13 cellular contexts compared by ENCODE assay signal in the genomic region with DNA sequence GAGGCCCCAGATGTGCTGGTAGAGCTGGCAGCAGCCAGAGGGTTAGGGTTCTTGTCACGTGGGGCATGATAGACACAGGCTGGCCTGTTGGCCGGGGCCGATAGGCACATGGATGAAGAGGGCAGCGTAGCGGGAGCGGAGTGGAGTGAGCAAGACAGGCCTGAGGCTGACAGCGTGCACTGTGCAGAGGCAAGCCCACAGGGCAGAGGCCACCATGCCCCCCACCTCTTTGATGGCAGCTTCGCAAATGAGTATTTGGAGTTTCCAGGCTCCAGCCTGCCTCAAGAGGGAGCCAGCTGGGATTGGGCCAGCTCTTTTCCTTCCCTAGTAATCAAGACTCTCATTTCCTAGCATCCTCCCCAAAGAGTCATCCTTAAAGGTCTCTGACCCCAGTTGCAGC. TPM values are rescaled to one million over a fixed set of nuclear protein-coding genes. Genes with fewer than 3 reads are reported as not detected.
DNase-seq lines count a peak whose midpoint lies in the region; ATAC-seq and TF ChIP-seq lines count a peak whose summit lies in the region.
"Had no signal": no experiment of that assay in that cellular context is flagged by ENCODE, and none has a peak within 500 bp of the region (broad histone marks: within the 10 kb centered on the region; RNA-seq: fewer than 3 reads in every experiment).

No MANE protein-coding gene starts in this region.

- H3K79me2 ChIP-seq in GM23248 (ENCODE audit: insufficient read depth): no peaks in the 10 kb centered on the region

- H2AFZ ChIP-seq in GM23248: no peak overlapping the region

- peaks cover 9% of the 10 kb centered on the region for H3K4me1 ChIP-seq in GM23248 (ENCODE audit: insufficient read depth)
- H3K4me1 ChIP-seq in psoas muscle: peaks cover 42% of the 10 kb centered on the region

- no peaks in the 10 kb centered on the region for H3K9me3 ChIP-seq in GM23248 (ENCODE audit: low read depth)
- H3K9me3 ChIP-seq in psoas muscle: no peaks in the 10 kb centered on the region
- H3K9me3 ChIP-seq: neutrophil, upper lobe of left lung had no signal

- 84 to 87% methylated on average over 7 to 8 of the region's 8 CpGs for WGBS in GM23248 (ENCODE audit: low coverage in 1 of 2, low lambda C conversion rate in 2 of 2, missing lambda C conversion rate in 2 of 2), 2 experiments
- 40 to 50% (median 46%) methylated on average over 7 to 8 of the region's 8 CpGs for WGBS in psoas muscle, 3 donors

- intact Hi-C loops in psoas muscle (cut with DNase I): loop anchor here in 1 of 2 donors (5.0 to 10.0 kb wide), 2 partner anchors 166 to 254 kb away; no protein-coding TSS in a partner anchor

- H3K9me2 ChIP-seq in GM23248 (ENCODE audit: insufficient read depth): no peaks in the 10 kb centered on the region

- H3F3A ChIP-seq in GM23248 (ENCODE audit: insufficient read depth): peaks cover 4% of the 10 kb centered on the region; the same call in 1 of the 2 replicates

- no peak overlapping the region for H3K4me2 ChIP-seq in GM23248 (ENCODE audit: unreplicated experiment)

- 0 out of 2 replicates have a peak, but pooled peaks have one; percentile 16 for TF ChIP-seq CTCF in WI38 (IDR thresholded peaks at IDR 0.05; ENCODE audit: low read depth, low read length)
- peak; percentile 22 for TF ChIP-seq CTCF in foreskin fibroblast (IDR thresholded peaks at IDR 0.05; ENCODE audit: low read depth, low read length)
- no peak for TF ChIP-seq CTCF in psoas muscle (IDR thresholded peaks at IDR 0.05)

- no peaks in the 10 kb centered on the region for H4K20me1 ChIP-seq in GM23248 (ENCODE audit: insufficient read depth)

- H3K27me3 ChIP-seq in GM23248 (replicated peaks; ENCODE audit: insufficient read depth) (no peaks in the 10 kb centered on the region), psoas muscle (ENCODE audit: insufficient read depth in 3 of 3, low read length in 2 of 3) (no peaks in the 10 kb centered on the region)
- H3K27me3 ChIP-seq: neutrophil, upper lobe of left lung had no signal

- ATAC-seq in psoas muscle (peak in 3 of 4 donors; percentile 20 to 46 (median 37)), HG02938 (IDR thresholded peaks at IDR 0.05; ENCODE audit: unreplicated experiment) (no peak)

- H3K27ac ChIP-seq in GM23248: no peak overlapping the region
- H3K27ac ChIP-seq in psoas muscle: peak overlapping the region; percentile 69
- H3K27ac ChIP-seq: neutrophil, upper lobe of left lung had no signal

- H3K4me3 ChIP-seq in GM23248 (no peak overlapping the region), WI38 (ENCODE audit: low read depth, low read length) (no peak overlapping the region), foreskin fibroblast (ENCODE audit: low read depth in 1 of 2, low read length in 2 of 2) (no peak overlapping the region), psoas muscle (no peak overlapping the region)
- H3K4me3 ChIP-seq: upper lobe of left lung had no signal

- no peak overlapping the region for H3K9ac ChIP-seq in GM23248

- no peaks in the 10 kb centered on the region for H3K36me3 ChIP-seq in GM23248 (ENCODE audit: low read depth)
- peaks cover 0 to 24% of the 10 kb centered on the region in 2 donors for H3K36me3 ChIP-seq in psoas muscle (ENCODE audit: insufficient read depth in 1 of 2, low read depth in 1 of 2)
- H3K36me3 ChIP-seq: neutrophil had no signal

- in situ Hi-C loops in GM23248 (cut with MboI): no loop called here

- DNase-seq in GM23248 (peak; percentile 57), foreskin fibroblast (peak in 1 of 2 donors; percentile 67), psoas muscle (peak in 1 of 2 donors; percentile 69), AML-193 (lab: John Stamatoyannopoulos, UW) (no peak), midbrain (lab: John Stamatoyannopoulos, UW) (no peak), retina (no peak)
- DNase-seq: activated CD4-positive, alpha-beta T cell treated with anti-CD3 and anti-CD28 coated beads, Interleukin-2, amount 50 U/mL, for 4 hours; activated naive CD4-positive, alpha-beta T cell treated with anti-CD3 and anti-CD28 coated beads, Interleukin-2, amount 10 ng/mL, durations not matched to agents 7 days and 5 days; effector CD4-positive, alpha-beta T cell had no signal

RNA-seq across cellular contexts. Expression of a gene that starts 43.5 kb away (rescaled TPM):
- 1.7 and 2.7 TPM in 2 replicates for total RNA-seq in GM23248 (2014; rRNA removed; shearing (Covaris generic))
- 0.39 and 0.63 TPM in 2 replicates for polyA plus RNA-seq in GM23248 (2016; fragmentation: Nextera tagmentation; extraction: Ambion mirVana)
- total RNA-seq in psoas muscle: 10 to 100 TPM in 1 of 4 donors, 1 to 10 TPM in 3; 3.4 to 21.4 (median 6.9) TPM
- 10 to 100 TPM in 1 of 3 donors, 1 to 10 TPM in 1, under 1 TPM in 1; 0.66 to 17.5 (median 4.3) TPM for polyA plus RNA-seq in psoas muscle

RNA-seq across cellular contexts. Expression of a gene that starts 50.3 kb away (rescaled TPM):
- total RNA-seq in GM23248 (2014; rRNA removed; shearing (Covaris generic)): 3.0 and 4.4 TPM in 2 replicates
- polyA plus RNA-seq in GM23248 (2016; fragmentation: Nextera tagmentation; extraction: Ambion mirVana) (3.7 and 3.8 TPM in 2 replicates), psoas muscle (under 1 TPM; 0.20 to 0.48 (median 0.22) TPM)
- 1 to 10 TPM in 3 of 4 donors, under 1 TPM in 1; 0.55 to 1.3 (median 1.2) TPM for total RNA-seq in psoas muscle

RNA-seq across cellular contexts. Expression of a gene that starts 59.8 kb away (rescaled TPM):
- 11.3 and 12.1 TPM in 2 replicates for total RNA-seq in GM23248 (2014; rRNA removed; shearing (Covaris generic))
- polyA plus RNA-seq in GM23248 (2016; fragmentation: Nextera tagmentation; extraction: Ambion mirVana): 9.8 and 10.6 TPM in 2 replicates
- 10 to 100 TPM in 3 of 4 donors, 1 to 10 TPM in 1; 10.0 to 22.6 (median 13.9) TPM for total RNA-seq in psoas muscle
- 10 to 100 TPM in 1 of 3 donors, 1 to 10 TPM in 2; 2.3 to 19.3 (median 5.2) TPM for polyA plus RNA-seq in psoas muscle
